9 cellular contexts compared by ENCODE assay signal in genomic region chr12:121135320-121135719, GRCh38. TPM values are rescaled to one million over a fixed set of nuclear protein-coding genes. Genes with fewer than 3 reads are reported as not detected.
"Had no signal": no experiment of that assay in that cellular context is flagged by ENCODE, and none has a peak within 500 bp of the region (broad histone marks: within the 10 kb centered on the region; RNA-seq: fewer than 3 reads in every experiment).

No MANE protein-coding gene starts in this region.

- H3K27me3 Mint-ChIP-seq: IgD-negative memory B cell had no signal

- H3K4me3 Mint-ChIP-seq: GM23338, H9 had no signal

- DNase-seq: H9, HCEC 1CT had no signal

- H2AFZ ChIP-seq: GM23338 had no signal

- H3K4me3 ChIP-seq: GM23338 had no signal

- H3K27ac Mint-ChIP-seq: GM23338, H9 had no signal

- ATAC-seq: GM23338, HepG2 had no signal

- H3K4me2 ChIP-seq: GM23338 had no signal

- H3K9me3 Mint-ChIP-seq: GM23338, H9, IgD-negative memory B cell had no signal

- H3K27ac ChIP-seq: HL-60 had no signal

- FAIRE-seq: H1, H54, HepG2 had no signal

RNA-seq across cellular contexts. Expression of gene P2RX7, which starts 2.6 kb away (rescaled TPM):
- total RNA-seq: HT1080 had no signal
